ENCODE assay signal across 18 cellular contexts in genomic region chr3:41159581-41160189, GRCh38. TPM values are rescaled to one million over a fixed set of nuclear protein-coding genes. Genes with fewer than 3 reads are reported as not detected.
A peak's percentile ranks its signal among the peaks of the same experiment; 100 is the strongest.
DNase-seq lines count a peak whose midpoint lies in the region; ATAC-seq and TF ChIP-seq lines count a peak whose summit lies in the region.
"Had no signal": no experiment of that assay in that cellular context is flagged by ENCODE, and none has a peak within 500 bp of the region (broad histone marks: within the 10 kb centered on the region; RNA-seq: fewer than 3 reads in every experiment).

No MANE protein-coding gene starts in this region.

- CTCF ChIA-PET in PC-3 (lab: Charles Lee) = no interaction called here

- POLR2A ChIA-PET in PC-3 (lab: Charles Lee; ENCODE audit: unreplicated experiment) = no interaction called here

- H3K27me3 ChIP-seq in PC-3 (ENCODE audit: low read length) (no peaks in the 10 kb centered on the region), foreskin keratinocyte (no peaks in the 10 kb centered on the region), transverse colon (no peaks in the 10 kb centered on the region)
- H3K27me3 ChIP-seq: dorsolateral prefrontal cortex, neural progenitor cell, uterus had no signal

- no peaks in the 10 kb centered on the region for H3K9me3 Mint-ChIP-seq in activated T-cell treated with anti-CD3 and anti-CD28 coated beads, Interleukin-2, amount 50 U/mL, for 72 hours
- H3K9me3 Mint-ChIP-seq: CD4-positive, alpha-beta T cell; neural progenitor cell had no signal

- peak overlapping the region; percentile 13 to 39 for H3K4me3 Mint-ChIP-seq in activated T-cell treated with anti-CD3 and anti-CD28 coated beads, Interleukin-2, amount 50 U/mL, for 72 hours
- H3K4me3 Mint-ChIP-seq: activated naive CD8-positive, alpha-beta T cell; CD4-positive, alpha-beta T cell; neural progenitor cell had no signal

- H3F3A ChIP-seq in PC-3 (ENCODE audit: low read length, unreplicated experiment) = peaks cover 4% of the 10 kb centered on the region

- H3K9me3 ChIP-seq in PC-3 (ENCODE audit: low read length) (no peaks in the 10 kb centered on the region), transverse colon (no peaks in the 10 kb centered on the region)
- H3K9me3 ChIP-seq: uterus had no signal

- H3K27ac ChIP-seq in PC-3 (ENCODE audit: low read length) (peak overlapping the region; percentile 98), foreskin keratinocyte (peak overlapping the region; percentile 63), transverse colon (peak overlapping the region; percentile 72 to 83 (median 78))
- H3K27ac ChIP-seq: dorsolateral prefrontal cortex, neural progenitor cell, uterus had no signal

- peak; percentile 85 to 93 for ATAC-seq in activated T-cell treated with anti-CD3 and anti-CD28 coated beads, Interleukin-2, amount 50 U/mL, for 72 hours (replicated peaks in 1 of 2)
- ATAC-seq in PC-3 (peak; percentile 60), foreskin keratinocyte (peak; percentile 72), HG03280 (IDR thresholded peaks at IDR 0.05; ENCODE audit: unreplicated experiment) (no peak), SK-N-SH treated with all-trans-retinoic acid at 6 μM for 48 hours (no peak)

- peaks cover 6% of the 10 kb centered on the region for H3K27me3 Mint-ChIP-seq in activated T-cell treated with anti-CD3 and anti-CD28 coated beads, Interleukin-2, amount 50 U/mL, for 72 hours (ENCODE audit: low read depth)
- H3K27me3 Mint-ChIP-seq: activated naive CD8-positive, alpha-beta T cell; CD4-positive, alpha-beta T cell had no signal

- TF ChIP-seq EP300 in transverse colon (IDR thresholded peaks at IDR 0.05; ENCODE audit: low read depth) = no peak

- WGBS in transverse colon (ENCODE audit: low coverage in 1 of 2), 2 donors = 47% methylated on average over 3 of the region's 3 CpGs

- in situ Hi-C loops in transverse colon (cut with MboI; ENCODE audit: low pct_ligation_motif_present in 1 of 4, low pct_unique_long_range_greater_than_20kb in 1 of 4, low sequenced_read_pairs in 3 of 4) = no loop called here

- peak overlapping the region; percentile 83 for H3K9ac ChIP-seq in PC-3 (ENCODE audit: low read length)
- H3K9ac ChIP-seq: neural progenitor cell had no signal

- peak overlapping the region; percentile 77 for H3K4me2 ChIP-seq in PC-3 (ENCODE audit: low read length)
- H3K4me2 ChIP-seq: neural progenitor cell had no signal

- H3K36me3 Mint-ChIP-seq in activated T-cell treated with anti-CD3 and anti-CD28 coated beads, Interleukin-2, amount 50 U/mL, for 72 hours (ENCODE audit: insufficient read depth in 2 of 2) = no peaks in the 10 kb centered on the region
- H3K36me3 Mint-ChIP-seq: activated naive CD8-positive, alpha-beta T cell; neural progenitor cell had no signal

- no peak overlapping the region for H2AFZ ChIP-seq in PC-3 (ENCODE audit: low read length)
- H2AFZ ChIP-seq: neural progenitor cell had no signal

- no peaks in the 10 kb centered on the region for H3K79me2 ChIP-seq in PC-3 (ENCODE audit: low read length)

- DNase-seq in activated T-cell treated with anti-CD3 and anti-CD28 coated beads, Interleukin-2, amount 50 U/mL, for 72 hours = peak in 1 of 2 donors; percentile 23
- DNase-seq in activated T-cell treated with anti-CD3 and anti-CD28 coated beads, Interleukin-2, amount 50 U/mL, for 48 hours = no peak
- DNase-seq in PC-3 (peak; percentile 91), foreskin keratinocyte (peak; percentile 72 to 87), transverse colon (peak; percentile 44), NCI-H2107 (lab: John Stamatoyannopoulos, UW) (no peak)
- DNase-seq: activated CD4-positive, CD25-positive, alpha-beta regulatory T cell; CD4-positive, alpha-beta T cell; dorsolateral prefrontal cortex; EL; HCEC 1CT; NCI-H1436 treated with DMSO at 0.1 percent for 48 hours; retina; uterus had no signal

- H3K4me1 ChIP-seq in PC-3 (ENCODE audit: insufficient read depth, low read length) (peaks cover 29% of the 10 kb centered on the region), foreskin keratinocyte (peaks cover 11% of the 10 kb centered on the region), transverse colon (peaks cover 0 to 27% (median 18%) of the 10 kb centered on the region in 4 donors)
- H3K4me1 ChIP-seq: uterus had no signal

- H3K36me3 ChIP-seq in PC-3 (ENCODE audit: low read depth, low read length) (no peaks in the 10 kb centered on the region), transverse colon (no peaks in the 10 kb centered on the region)
- H3K36me3 ChIP-seq: neural progenitor cell, uterus had no signal

- no peak for TF ChIP-seq CTCF in PC-3 (conservative IDR thresholded peaks at IDR 0.05; ENCODE audit: low read depth, low read length)
- TF ChIP-seq CTCF in foreskin keratinocyte (conservative IDR thresholded peaks at IDR 0.05) = no peak
- TF ChIP-seq CTCF in transverse colon (IDR thresholded peaks at IDR 0.05) = no peak

- H3K27ac Mint-ChIP-seq in activated T-cell treated with anti-CD3 and anti-CD28 coated beads, Interleukin-2, amount 50 U/mL, for 72 hours = peak overlapping the region; percentile 5
- H3K27ac Mint-ChIP-seq: activated naive CD8-positive, alpha-beta T cell; CD4-positive, alpha-beta T cell; neural progenitor cell had no signal

- H3K4me1 Mint-ChIP-seq in activated T-cell treated with anti-CD3 and anti-CD28 coated beads, Interleukin-2, amount 50 U/mL, for 72 hours (ENCODE audit: low read depth) = peaks cover 21% of the 10 kb centered on the region

- no peak for TF ChIP-seq POLR2A in transverse colon (IDR thresholded peaks at IDR 0.05)

- no TSS peak for BruUV-seq in PC-3 (replicated peaks; lab: Mats Ljungman, UMichigan)

- no peaks in the 10 kb centered on the region for H4K20me1 ChIP-seq in PC-3 (ENCODE audit: low read length)

- H3K4me3 ChIP-seq in PC-3 (ENCODE audit: low read length) (peak overlapping the region; percentile 15; the same call in 1 of the 2 replicates), transverse colon (no peak overlapping the region)
- H3K4me3 ChIP-seq: dorsolateral prefrontal cortex, neural progenitor cell, uterus had no signal

- H3K9me2 ChIP-seq in PC-3 (replicated peaks; ENCODE audit: low read length) = no peaks in the 10 kb centered on the region

- intact Hi-C loops in PC-3 (cut with micrococcal nuclease) = no loop called here
- intact Hi-C loops in transverse colon (cut with DNase I; ENCODE audit: low total_unique reads) = no loop called here

TF ChIP-seq in SK-N-SH treated with all-trans-retinoic acid at 6 μM for 48 hours, 23 proteins besides CTCF, POLR2A, EP300 and RAD21 (continues in another document):
- TF ChIP-seq TCF4 (CRISPR knock-in tag; IDR thresholded peaks at IDR 0.05; ENCODE audit: borderline replicate concordance) = no peak
- TF ChIP-seq CREB5 (CRISPR knock-in tag; IDR thresholded peaks at IDR 0.05; ENCODE audit: low read depth) = no peak
- TF ChIP-seq BACH2 (CRISPR knock-in tag; IDR thresholded peaks at IDR 0.05; ENCODE audit: borderline replicate concordance) = no peak
- TF ChIP-seq ZNF565 (CRISPR knock-in tag; conservative IDR thresholded peaks at IDR 0.05; ENCODE audit: low read depth) = no peak
- no peak for TF ChIP-seq POU6F1 (CRISPR knock-in tag; IDR thresholded peaks at IDR 0.05; ENCODE audit: borderline replicate concordance, low read depth)
- TF ChIP-seq ARNTL (CRISPR knock-in tag; IDR thresholded peaks at IDR 0.05; ENCODE audit: borderline replicate concordance, low read depth) = no peak
- no peak for TF ChIP-seq PPARA (CRISPR knock-in tag; IDR thresholded peaks at IDR 0.05; ENCODE audit: borderline replicate concordance)
- TF ChIP-seq OSR1 (CRISPR knock-in tag; IDR thresholded peaks at IDR 0.05) = no peak
- TF ChIP-seq CSDC2 (CRISPR knock-in tag; IDR thresholded peaks at IDR 0.05) = no peak
- TF ChIP-seq ZFP30 (CRISPR knock-in tag; IDR thresholded peaks at IDR 0.05) = no peak
- TF ChIP-seq ZC3H10 (CRISPR knock-in tag; IDR thresholded peaks at IDR 0.05) = no peak
- TF ChIP-seq CSRNP3 (CRISPR knock-in tag; IDR thresholded peaks at IDR 0.05) = no peak

RNA-seq across cellular contexts. Expression of gene CTNNB1, which starts 39.6 kb away (rescaled TPM):
- 100 to 1,000 TPM in 1 of 2 donors, 10 to 100 TPM in 1; 93.3 to 137 TPM for total RNA-seq in activated T-cell treated with anti-CD3 and anti-CD28 coated beads, Interleukin-2, amount 50 U/mL, for 72 hours
- total RNA-seq in PC-3 (2014; rRNA removed) (460 and 474 TPM in 2 replicates), foreskin keratinocyte (438 and 461 TPM in 2 replicates), transverse colon (100 to 1,000 TPM; 290 to 527 (median 414) TPM)
- polyA plus RNA-seq in foreskin keratinocyte = 135 and 150 TPM in 2 replicates

Comparison
In these comparisons a context has a peak if more than half of its experiments do, and no peak if none do; other contexts are left out.
1. ATAC-seq: peak in activated T-cell treated with anti-CD3 and anti-CD28 coated beads, Interleukin-2, amount 50 U/mL, for 72 hours (2 of 2), PC-3 (single experiment) and foreskin keratinocyte (single experiment); none in HG03280 (single experiment) and SK-N-SH treated with all-trans-retinoic acid at 6 μM for 48 hours (single experiment).
2. DNase-seq: peak in PC-3 (single experiment), foreskin keratinocyte (2 of 2) and transverse colon (single experiment); none in activated T-cell treated with anti-CD3 and anti-CD28 coated beads, Interleukin-2, amount 50 U/mL, for 48 hours (0 of 2) and NCI-H2107 (single experiment).
3. Peak in every context shown above with its lines, with median percentiles within 50 percentile points of each other: H3K27ac ChIP-seq.